ENCODE assay signal across 9 cellular contexts in the genomic region with DNA sequence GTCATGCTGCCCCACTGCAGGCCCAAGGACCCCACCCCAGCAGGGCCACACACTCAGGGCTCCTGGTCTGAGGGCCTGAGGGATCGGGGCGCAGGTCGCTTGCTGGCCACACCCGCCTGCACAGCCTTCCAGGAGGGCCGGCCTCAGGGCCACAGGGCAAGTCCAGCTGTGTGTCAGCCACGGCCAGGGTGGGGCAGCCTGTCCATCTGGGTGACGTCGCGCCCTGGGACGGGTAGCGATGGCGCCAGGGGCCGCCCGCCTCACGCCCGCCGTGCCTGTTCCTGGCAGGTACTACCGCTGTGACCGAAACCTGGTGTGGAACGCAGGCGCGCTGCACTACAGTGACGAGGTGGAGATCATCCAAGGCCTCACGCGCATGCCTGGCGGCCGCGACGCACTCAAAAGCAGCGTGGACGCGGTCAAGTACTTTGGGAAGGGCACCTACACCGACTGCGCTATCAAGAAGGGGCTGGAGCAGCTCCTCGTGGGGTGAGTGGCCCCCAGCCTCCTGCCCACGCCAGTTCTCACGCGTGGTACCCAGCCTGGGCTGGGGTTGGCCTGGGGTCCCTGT. TPM values are rescaled to one million over a fixed set of nuclear protein-coding genes. Genes with fewer than 3 reads are reported as not detected.
A peak's percentile ranks its signal among the peaks of the same experiment; 100 is the strongest.
DNase-seq lines count a peak whose midpoint lies in the region; ATAC-seq and TF ChIP-seq lines count a peak whose summit lies in the region.
"Had no signal": no experiment of that assay in that cellular context is flagged by ENCODE, and none has a peak within 500 bp of the region (broad histone marks: within the 10 kb centered on the region; RNA-seq: fewer than 3 reads in every experiment).

No MANE protein-coding gene starts in this region.

- TF ChIP-seq CTCF in C4-2B (conservative IDR thresholded peaks at IDR 0.05) (no peak), gastroesophageal sphincter (IDR thresholded peaks at IDR 0.05) (peak in 2 of 4 experiments; percentile 2 to 18), psoas muscle (IDR thresholded peaks at IDR 0.05) (no peak)

- no CpG with 5 or more reads among the region's 38 CpGs for WGBS in gastroesophageal sphincter (ENCODE audit: low coverage in 1 of 2), 2 donors
- WGBS in psoas muscle, 3 donors, result 88 to 93% (median 90%) methylated on average over 34 to 38 of the region's 38 CpGs

- H3K9me3 ChIP-seq in gastroesophageal sphincter (no peaks in the 10 kb centered on the region), psoas muscle (no peaks in the 10 kb centered on the region)

- H3K4me1 ChIP-seq in gastroesophageal sphincter, result peaks cover 0 to 71% (median 38%) of the 10 kb centered on the region in 3 donors
- H3K4me1 ChIP-seq in psoas muscle, result no peaks in the 10 kb centered on the region

- no peak for TF ChIP-seq POLR2A in gastroesophageal sphincter (IDR thresholded peaks at IDR 0.05)

- peak; percentile 65 for ATAC-seq in gastroesophageal sphincter
- ATAC-seq in psoas muscle, result peak in 3 of 4 donors; percentile 14 to 25 (median 23)
- ATAC-seq in HG03039 (IDR thresholded peaks at IDR 0.05; ENCODE audit: unreplicated experiment), result no peak
- no peak for ATAC-seq in GM19395 (IDR thresholded peaks at IDR 0.05; ENCODE audit: unreplicated experiment)

- peaks cover 0 to 47% of the 10 kb centered on the region in 2 donors for H3K36me3 ChIP-seq in gastroesophageal sphincter
- peaks cover 0 to 34% of the 10 kb centered on the region in 2 donors for H3K36me3 ChIP-seq in psoas muscle (ENCODE audit: insufficient read depth in 1 of 2, low read depth in 1 of 2)

- DNase-seq in NCI-H526 (lab: John Stamatoyannopoulos, UW) (peak; percentile 42 to 75), psoas muscle (peak; percentile 75 to 85), NCI-H1436 treated with DMSO at 0.1 percent for 48 hours (lab: John Stamatoyannopoulos, UW) (no peak), hippocampal formation (lab: John Stamatoyannopoulos, UW) (no peak)
- DNase-seq: central memory CD4-positive, alpha-beta T cell had no signal

- H3K27ac ChIP-seq in C4-2B, result peak overlapping the region; percentile 93
- H3K27ac ChIP-seq in gastroesophageal sphincter, result peak overlapping the region; percentile 73 to 99 (median 95)
- H3K27ac ChIP-seq in psoas muscle, result no peak overlapping the region

- intact Hi-C loops in psoas muscle (cut with DNase I), result loop anchor here in 1 of 2 donors (10.0 kb wide), 1 partner anchor 1649 kb away; a partner anchor contains a TSS

- H3K4me3 ChIP-seq in gastroesophageal sphincter (peak overlapping the region; percentile 72 to 83), psoas muscle (peak overlapping the region; percentile 93)

- H3K27me3 ChIP-seq in gastroesophageal sphincter, result no peaks in the 10 kb centered on the region
- H3K27me3 ChIP-seq in psoas muscle (ENCODE audit: insufficient read depth in 3 of 3, low read length in 2 of 3), result no peaks in the 10 kb centered on the region

- TF ChIP-seq EP300 in gastroesophageal sphincter (IDR thresholded peaks at IDR 0.05), result no peak

RNA-seq across cellular contexts. Expression of a gene that starts 2.5 kb away (rescaled TPM):
- total RNA-seq in gastroesophageal sphincter, result 1,000 to 10,000 TPM in 2 of 4 donors, 100 to 1,000 TPM in 2; 477 to 1,231 (median 878) TPM
- total RNA-seq in psoas muscle, result 10 to 100 TPM; 36.1 to 83.0 (median 61.9) TPM
- 10 to 100 TPM; 29.4 to 32.1 (median 30.4) TPM for polyA plus RNA-seq in psoas muscle

Comparison
In these comparisons a context has a peak if more than half of its experiments do, and no peak if none do; other contexts are left out.
1. DNase-seq: peak in NCI-H526 (2 of 2) and psoas muscle (2 of 2); none in NCI-H1436 treated with DMSO at 0.1 percent for 48 hours (single experiment) and hippocampal formation (0 of 2).
2. ATAC-seq: peak in gastroesophageal sphincter (single experiment) and psoas muscle (3 of 4); none in HG03039 (single experiment) and GM19395 (single experiment).
3. RNA of a gene that starts 2.5 kb away (total RNA-seq): 477 to 1,231 TPM in gastroesophageal sphincter; 36.1 to 83.0 TPM in psoas muscle; every median in the first group is over 4 times any median in the second.